ENCODE assay signal across 21 cellular contexts in the genomic region with DNA sequence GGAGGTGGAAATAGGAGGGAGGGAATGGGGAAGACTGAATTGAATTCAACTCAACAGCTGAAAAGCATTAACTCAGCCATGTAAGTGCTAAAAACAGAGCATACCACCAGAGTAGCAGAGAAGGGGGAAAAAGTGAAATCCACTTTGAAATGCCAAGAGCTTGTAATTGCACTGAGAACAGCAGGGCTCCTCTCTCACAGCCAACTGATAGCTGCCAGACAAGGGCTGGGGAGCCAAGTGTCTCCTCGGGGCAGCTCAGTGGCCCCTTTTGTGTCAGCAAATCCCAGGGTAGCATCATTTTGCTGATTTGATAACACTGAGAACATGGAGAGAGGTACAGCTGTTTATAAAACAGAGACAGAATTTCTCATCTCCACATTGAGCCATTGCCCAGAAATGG.
DNase-seq lines count a peak whose midpoint lies in the region; ATAC-seq and TF ChIP-seq lines count a peak whose summit lies in the region.
"Had no signal": no experiment of that assay in that cellular context is flagged by ENCODE, and none has a peak within 500 bp of the region (broad histone marks: within the 10 kb centered on the region; RNA-seq: fewer than 3 reads in every experiment).

No MANE protein-coding gene starts in this region.

- H3K9ac ChIP-seq in SK-N-SH (no peak overlapping the region), rectal smooth muscle tissue (ENCODE audit: low read length) (no peak overlapping the region), GM23248 (no peak overlapping the region)

- H3K27ac ChIP-seq in HEK293 (ENCODE audit: extremely low read depth, low read depth, low read length) (no peak overlapping the region), SK-N-SH (ENCODE audit: low read depth in 2 of 2, low read length in 1 of 2) (peak overlapping the region in 1 of 2 experiments; percentile 97; a peak in 2 of 4 replicates), heart right ventricle (peak overlapping the region; percentile 9 to 80 (median 68)), rectal smooth muscle tissue (ENCODE audit: low read depth, low read length) (peak overlapping the region; percentile 25), GM23248 (no peak overlapping the region)
- H3K27ac ChIP-seq: adrenal gland, brain microvascular endothelial cell, C4-2B, dorsolateral prefrontal cortex had no signal

- H3K79me2 ChIP-seq in SK-N-SH (ENCODE audit: insufficient read depth): no peaks in the 10 kb centered on the region
- no peaks in the 10 kb centered on the region for H3K79me2 ChIP-seq in GM23248 (ENCODE audit: insufficient read depth)

- DNase-seq in SK-N-SH: peak; percentile 78
- DNase-seq in heart right ventricle: peak; percentile 38 to 48
- DNase-seq in GM23248: no peak
- DNase-seq in GM10248 (ENCODE audit: extremely low spot score): no peak
- no peak for DNase-seq in stimulated activated CD4-positive, alpha-beta T cell treated with anti-CD3 and anti-CD28 coated beads, Interleukin-12 subunit alpha, Interleukin-12 subunit beta, amount 100 ng/mL, for 4 hours
- no peak for DNase-seq in KG1 (lab: John Stamatoyannopoulos, UW)
- DNase-seq: activated CD8-positive, alpha-beta memory T cell treated with anti-CD3 and anti-CD28 coated beads, Interleukin-2, amount 50 U/mL, for 48 hours; activated CD8-positive, alpha-beta T cell treated with anti-CD3 and anti-CD28 coated beads for 36 hours; activated naive CD4-positive, alpha-beta T cell treated with anti-CD3 and anti-CD28 coated beads for 36 hours; adrenal gland; brain microvascular endothelial cell; dorsolateral prefrontal cortex; immature natural killer cell; NCI-H1694; NCI-H526; SHP77 treated with DMSO at 0.1 percent for 48 hours; substantia nigra had no signal

- peak in 1 of 2 experiments; percentile 88; a peak in 2 of 4 replicates for TF ChIP-seq EP300 in SK-N-SH (IDR thresholded peaks at IDR 0.05; ENCODE audit: borderline replicate concordance in 1 of 2, low read depth in 1 of 2, low read length in 1 of 2)

- no peak for TF ChIP-seq CTCF in HEK293 (tag by site-specific recombination; IDR thresholded peaks at IDR 0.05)
- TF ChIP-seq CTCF in SK-N-SH (IDR thresholded peaks at IDR 0.05): no peak
- no peak for TF ChIP-seq CTCF in heart right ventricle (IDR thresholded peaks at IDR 0.05)
- TF ChIP-seq CTCF in GM10248 (IDR thresholded peaks at IDR 0.05; ENCODE audit: control extremely low read depth, extremely low read depth, low read depth, missing control alignments): no peak

- 0% methylated on average over 1 of the region's 1 CpG for WGBS in SK-N-SH (ENCODE audit: low lambda C conversion rate)
- WGBS in heart right ventricle, 2 donors: 15 to 23% methylated on average over 1 of the region's 1 CpG
- 5% methylated on average over 1 of the region's 1 CpG for WGBS in GM23248 (ENCODE audit: low coverage in 1 of 2, low lambda C conversion rate in 2 of 2, missing lambda C conversion rate in 2 of 2), 2 experiments

- no peaks in the 10 kb centered on the region for H3K27me3 ChIP-seq in SK-N-SH (ENCODE audit: insufficient read depth)
- no peaks in the 10 kb centered on the region for H3K27me3 ChIP-seq in heart right ventricle
- no peaks in the 10 kb centered on the region for H3K27me3 ChIP-seq in rectal smooth muscle tissue (ENCODE audit: control insufficient read depth, insufficient read depth, low read length)
- no peaks in the 10 kb centered on the region for H3K27me3 ChIP-seq in GM23248 (replicated peaks; ENCODE audit: insufficient read depth)
- H3K27me3 ChIP-seq: adrenal gland, brain microvascular endothelial cell, dorsolateral prefrontal cortex had no signal

- ATAC-seq in heart right ventricle: peak; percentile 57 to 85 (median 78)
- ATAC-seq: activated CD8-positive, alpha-beta T cell treated with anti-CD3 and anti-CD28 coated beads for 36 hours; Panc1 had no signal

- peak; percentile 21 for TF ChIP-seq RAD21 in SK-N-SH (IDR thresholded peaks at IDR 0.05; ENCODE audit: low read length)

- H3K36me3 ChIP-seq in HEK293 (ENCODE audit: control insufficient read depth in 2 of 2, insufficient read depth in 1 of 2, low read length in 2 of 2) (no peaks in the 10 kb centered on the region), SK-N-SH (replicated peaks in 1 of 2; ENCODE audit: control insufficient read depth in 1 of 2, insufficient read depth in 2 of 2, low read length in 1 of 2) (peaks cover 0 to 5% of the 10 kb centered on the region in 2 experiments), heart right ventricle (no peaks in the 10 kb centered on the region), rectal smooth muscle tissue (ENCODE audit: control insufficient read depth, insufficient read depth, low read length) (no peaks in the 10 kb centered on the region), GM23248 (ENCODE audit: low read depth) (no peaks in the 10 kb centered on the region)
- H3K36me3 ChIP-seq: adrenal gland, brain microvascular endothelial cell had no signal

- no peaks in the 10 kb centered on the region; the same call in 1 of the 2 replicates for H3K9me2 ChIP-seq in SK-N-SH
- no peaks in the 10 kb centered on the region for H3K9me2 ChIP-seq in GM23248 (ENCODE audit: insufficient read depth)

- H3K4me1 ChIP-seq in HEK293 (ENCODE audit: control insufficient read depth, insufficient read depth, low read length) (no peaks in the 10 kb centered on the region), SK-N-SH (ENCODE audit: control insufficient read depth in 1 of 2, insufficient read depth in 2 of 2, low read depth in 1 of 2, low read length in 1 of 2) (peaks cover 0 to 9% of the 10 kb centered on the region in 2 experiments; a peak in 2 of 4 replicates), heart right ventricle (peaks cover 0 to 9% (median 0%) of the 10 kb centered on the region in 9 donors), rectal smooth muscle tissue (ENCODE audit: control insufficient read depth, insufficient read depth, low read length) (no peaks in the 10 kb centered on the region), GM23248 (ENCODE audit: insufficient read depth) (no peaks in the 10 kb centered on the region)
- H3K4me1 ChIP-seq: adrenal gland had no signal

- H4K20me1 ChIP-seq in SK-N-SH (ENCODE audit: insufficient read depth) (no peaks in the 10 kb centered on the region), GM23248 (ENCODE audit: insufficient read depth) (no peaks in the 10 kb centered on the region)

- H3K4me3 ChIP-seq in HEK293 (ENCODE audit: low read depth, low read length): no peak overlapping the region
- no peak overlapping the region for H3K4me3 ChIP-seq in SK-N-SH (ENCODE audit: low read depth in 2 of 2, low read length in 1 of 2)
- no peak overlapping the region for H3K4me3 ChIP-seq in heart right ventricle
- no peak overlapping the region for H3K4me3 ChIP-seq in rectal smooth muscle tissue (ENCODE audit: low read length)
- no peak overlapping the region for H3K4me3 ChIP-seq in GM23248
- H3K4me3 ChIP-seq: adrenal gland, dorsolateral prefrontal cortex had no signal

- intact Hi-C loops in heart right ventricle (cut with DNase I): no loop called here

- H3F3A ChIP-seq in SK-N-SH (replicated peaks; ENCODE audit: insufficient read depth) (no peaks in the 10 kb centered on the region), GM23248 (ENCODE audit: insufficient read depth) (no peaks in the 10 kb centered on the region)

- H3K4me2 ChIP-seq in SK-N-SH (no peak overlapping the region), GM23248 (ENCODE audit: unreplicated experiment) (no peak overlapping the region)

- CTCF ChIA-PET in HEK293 (lab: Yijun Ruan, JAX): no interaction called here
- CTCF ChIA-PET in SK-N-SH (lab: Yijun Ruan, JAX): interaction anchor here (0.9 to 5.3 kb wide), 8 partner anchors 21 to 241 kb away, joined by 3 to 34 read pairs (median 4); a partner anchor contains a TSS
- CTCF ChIA-PET in GM10248 (lab: Yijun Ruan, JAX): no interaction called here

- POLR2A ChIA-PET in HEK293 (lab: Yijun Ruan, JAX) (no interaction called here), SK-N-SH (lab: Yijun Ruan, JAX) (interaction anchor here (1.0 kb wide), 1 partner anchor 28 kb away, joined by 3 read pairs; no protein-coding TSS in a partner anchor), GM10248 (lab: Yijun Ruan, JAX) (no interaction called here)

- in situ Hi-C loops in GM23248 (cut with MboI): no loop called here

- H3K9me3 ChIP-seq in HEK293 (ENCODE audit: control insufficient read depth, insufficient read depth, low read depth, low read length) (no peaks in the 10 kb centered on the region), SK-N-SH (no peaks in the 10 kb centered on the region; the same call in 1 of the 2 replicates), heart right ventricle (peaks cover 0 to 10% (median 0%) of the 10 kb centered on the region in 11 donors), GM23248 (ENCODE audit: low read depth) (no peaks in the 10 kb centered on the region)
- H3K9me3 ChIP-seq: adrenal gland had no signal

- no peak overlapping the region for H2AFZ ChIP-seq in SK-N-SH (ENCODE audit: low read depth)
- H2AFZ ChIP-seq in GM23248: no peak overlapping the region

TF ChIP-seq in HEK293, 187 proteins besides CTCF, POLR2A, EP300 and RAD21 (continues in another document):
- TF ChIP-seq ZNF311 (tag by site-specific recombination; IDR thresholded peaks at IDR 0.05; ENCODE audit: borderline replicate concordance): no peak

TF ChIP-seq in SK-N-SH, 30 proteins besides CTCF, POLR2A, EP300 and RAD21:
- peak; percentile 50 for TF ChIP-seq CHD2 (IDR thresholded peaks at IDR 0.05; ENCODE audit: low read length, partially characterized antibody)
- TF ChIP-seq, protein P1, sequence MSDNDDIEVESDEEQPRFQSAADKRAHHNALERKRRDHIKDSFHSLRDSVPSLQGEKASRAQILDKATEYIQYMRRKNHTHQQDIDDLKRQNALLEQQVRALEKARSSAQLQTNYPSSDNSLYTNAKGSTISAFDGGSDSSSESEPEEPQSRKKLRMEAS (IDR thresholded peaks at IDR 0.05; ENCODE audit: low read depth): no peak
- 0 out of 2 replicates have a peak, but pooled peaks have one; percentile 2 for TF ChIP-seq SMC3 (IDR thresholded peaks at IDR 0.05; ENCODE audit: low read depth, low read length)
- no peak for TF ChIP-seq TEAD4 (IDR thresholded peaks at IDR 0.05; ENCODE audit: borderline replicate concordance, insufficient read depth)
- TF ChIP-seq RCOR1 (IDR thresholded peaks at IDR 0.05; ENCODE audit: low read length): peak; percentile 89
- no peak for TF ChIP-seq POLR2AphosphoS5 (IDR thresholded peaks at IDR 0.05; ENCODE audit: low read depth, low read length)

Comparison
In these comparisons a context has a peak if more than half of its experiments do, and no peak if none do; other contexts are left out.
1. H3K27ac ChIP-seq: peak in heart right ventricle (10 of 10) and rectal smooth muscle tissue (single experiment); none in HEK293 (single experiment) and GM23248 (single experiment).
2. DNase-seq: peak in SK-N-SH (single experiment) and heart right ventricle (2 of 2); none in GM23248 (single experiment), GM10248 (single experiment), stimulated activated CD4-positive, alpha-beta T cell treated with anti-CD3 and anti-CD28 coated beads, Interleukin-12 subunit alpha, Interleukin-12 subunit beta, amount 100 ng/mL, for 4 hours (single experiment) and KG1 (single experiment).